22 cellular contexts compared by ENCODE assay signal in genomic region chr16:70467113-70467512, GRCh38. TPM values are rescaled to one million over a fixed set of nuclear protein-coding genes. Genes with fewer than 3 reads are reported as not detected.
A peak's percentile ranks its signal among the peaks of the same experiment; 100 is the strongest.
DNase-seq lines count a peak whose midpoint lies in the region; ATAC-seq and TF ChIP-seq lines count a peak whose summit lies in the region.
"Had no signal": no experiment of that assay in that cellular context is flagged by ENCODE, and none has a peak within 500 bp of the region (broad histone marks: within the 10 kb centered on the region; RNA-seq: fewer than 3 reads in every experiment).

No MANE protein-coding gene starts in this region.

- no peak for ATAC-seq in GM19328 (IDR thresholded peaks at IDR 0.05; ENCODE audit: unreplicated experiment)
- ATAC-seq: T-helper 17 cell had no signal

- H2AFZ ChIP-seq in neuronal stem cell (ENCODE audit: low read length), result no peak overlapping the region

- H3K4me3 ChIP-seq in WERI-Rb-1 (ENCODE audit: low read depth, low read length) (no peak overlapping the region), neuronal stem cell (ENCODE audit: low read length in 2 of 2) (no peak overlapping the region), uterus (no peak overlapping the region)
- H3K4me3 ChIP-seq: breast epithelium, HAP-1, Peyer's patch, spleen, stomach had no signal

- no peak overlapping the region for H2BK5ac ChIP-seq in neuronal stem cell (ENCODE audit: low read length)

- no peak overlapping the region for H2AK5ac ChIP-seq in neuronal stem cell (ENCODE audit: low read depth, low read length)

- TF ChIP-seq CTCF in GM13976 (IDR thresholded peaks at IDR 0.05; ENCODE audit: borderline replicate concordance, control extremely low read depth, extremely low read depth, insufficient read depth, missing control alignments), result peak; percentile 9
- TF ChIP-seq CTCF in WERI-Rb-1 (IDR thresholded peaks at IDR 0.05; ENCODE audit: low read depth, low read length), result peak; percentile 20; the same call in 1 of the 2 replicates
- TF ChIP-seq CTCF in uterus (IDR thresholded peaks at IDR 0.05), result no peak

- no peak overlapping the region for H4K91ac ChIP-seq in neuronal stem cell (ENCODE audit: low read depth, low read length, poor library complexity)

- H3K4ac ChIP-seq in neuronal stem cell (ENCODE audit: low read length), result no peak overlapping the region

- no CpG with 5 or more reads among the region's 11 CpGs for WGBS in neuronal stem cell (ENCODE audit: extremely low coverage in 2 of 2, insufficient read length in 2 of 2, insufficient replicate concordance in 1 of 2), 2 donors

- no peak for TF ChIP-seq POLR2A in uterus (IDR thresholded peaks at IDR 0.05)

- H4K8ac ChIP-seq in neuronal stem cell (ENCODE audit: low read depth, low read length), result no peak overlapping the region

- no peak overlapping the region for H3K9ac ChIP-seq in neuronal stem cell (ENCODE audit: low read depth, low read length, poor library complexity)

- no peak overlapping the region for H3K4me2 ChIP-seq in neuronal stem cell (ENCODE audit: insufficient read depth, low read length, poor library complexity, severe bottlenecking)

- H3K27me3 ChIP-seq in WERI-Rb-1 (ENCODE audit: insufficient read depth, low read depth, severe bottlenecking) (no peaks in the 10 kb centered on the region), neuronal stem cell (ENCODE audit: control insufficient read depth in 3 of 3, insufficient read depth in 3 of 3, low read depth in 1 of 3, low read length in 3 of 3) (no peaks in the 10 kb centered on the region), uterus (no peaks in the 10 kb centered on the region)
- H3K27me3 ChIP-seq: breast epithelium, Peyer's patch, spleen, stomach had no signal

- H3K79me1 ChIP-seq in neuronal stem cell (ENCODE audit: low read depth, low read length), result no peaks in the 10 kb centered on the region

- H2BK12ac ChIP-seq in neuronal stem cell (ENCODE audit: low read length), result no peak overlapping the region

- DNase-seq in GM13976 (ENCODE audit: low spot score) (no peak), WERI-Rb-1 (no peak), neuronal stem cell (ENCODE audit: low spot score) (no peak), DMS 273 (lab: John Stamatoyannopoulos, UW; ENCODE audit: unreplicated experiment) (no peak), uterus (no peak)
- DNase-seq: activated CD4-positive, alpha-beta T cell treated with anti-CD3 and anti-CD28 coated beads, Interleukin-2, amount 50 U/mL, for 48 hours; activated gamma-delta T cell; CD4-positive, alpha-beta T cell; cortex of kidney; DMS79; NCI-H1105 treated with DMSO at 0.1 percent for 48 hours; NCI-H2107; NCI-H510A; Peyer's patch; spleen; stimulated activated CD4-positive, alpha-beta T cell treated with anti-CD3 and anti-CD28 coated beads, Interleukin-4, amount 100 ng/mL, for 24 hours; stomach; T-helper 17 cell; trophoblast cell had no signal

- intact Hi-C loops in uterus (cut with DNase I; ENCODE audit: low total_unique reads), result no loop called here

- in situ Hi-C loops in GM13976 (cut with MboI; ENCODE audit: low sequenced_read_pairs, unreplicated experiment), result no loop called here

- H3K23ac ChIP-seq in neuronal stem cell (ENCODE audit: low read depth, low read length, poor library complexity), result peak overlapping the region; percentile 20

- no peak overlapping the region for H3K27ac ChIP-seq in WERI-Rb-1
- no peak overlapping the region for H3K27ac ChIP-seq in neuronal stem cell (replicated peaks; ENCODE audit: low read length)
- H3K27ac ChIP-seq in uterus, result no peak overlapping the region
- H3K27ac ChIP-seq: breast epithelium, Peyer's patch, spleen, stomach had no signal

- H3K18ac ChIP-seq in neuronal stem cell (ENCODE audit: low read length), result no peak overlapping the region

- no peak overlapping the region for H3K14ac ChIP-seq in neuronal stem cell (ENCODE audit: low read length)

- H3K9me3 ChIP-seq in WERI-Rb-1 (ENCODE audit: severe bottlenecking), result no peaks in the 10 kb centered on the region
- no peaks in the 10 kb centered on the region for H3K9me3 ChIP-seq in neuronal stem cell (replicated peaks in 1 of 2; ENCODE audit: control insufficient read depth in 2 of 2, insufficient read depth in 1 of 2, low read depth in 1 of 2, low read length in 2 of 2)
- H3K9me3 ChIP-seq in uterus, result no peaks in the 10 kb centered on the region
- H3K9me3 ChIP-seq: breast epithelium, HAP-1, Peyer's patch, spleen, stomach had no signal

- no peak overlapping the region for H2BK15ac ChIP-seq in neuronal stem cell (ENCODE audit: low read length)

- H3K4me1 ChIP-seq in neuronal stem cell (ENCODE audit: control insufficient read depth in 2 of 2, insufficient read depth in 1 of 2, low read depth in 1 of 2, low read length in 2 of 2) (peaks cover 0 to 7% of the 10 kb centered on the region in 2 donors), uterus (no peaks in the 10 kb centered on the region)
- H3K4me1 ChIP-seq: breast epithelium, HAP-1, Peyer's patch, stomach had no signal

- H2BK120ac ChIP-seq in neuronal stem cell (ENCODE audit: low read depth, low read length), result no peak overlapping the region

- H3K36me3 ChIP-seq in WERI-Rb-1, result peaks cover 5% of the 10 kb centered on the region
- no peaks in the 10 kb centered on the region for H3K36me3 ChIP-seq in neuronal stem cell (replicated peaks in 1 of 2; ENCODE audit: control insufficient read depth in 2 of 2, insufficient read depth in 2 of 2, low read length in 2 of 2)
- no peaks in the 10 kb centered on the region for H3K36me3 ChIP-seq in uterus
- H3K36me3 ChIP-seq: breast epithelium had no signal

RNA-seq across cellular contexts. Expression of gene FCSK, which starts 12.7 kb away (rescaled TPM):
- polyA plus RNA-seq in neuronal stem cell (2013, experiment 1 of 2), result 2.1 TPM
- 2.4 TPM for polyA plus RNA-seq in neuronal stem cell (2013, experiment 2 of 2)
- 10 to 100 TPM; 12.1 to 65.3 (median 22.9) TPM for total RNA-seq in uterus

RNA-seq across cellular contexts. Expression of gene ST3GAL2, which starts 28.2 kb away (rescaled TPM):
- polyA plus RNA-seq in neuronal stem cell (2013, experiment 1 of 2), result 21.9 TPM
- polyA plus RNA-seq in neuronal stem cell (2013, experiment 2 of 2), result 23.3 TPM
- total RNA-seq in uterus, result 10 to 100 TPM in 2 of 4 donors, 1 to 10 TPM in 2; 6.2 to 57.9 (median 27.5) TPM

RNA-seq across cellular contexts. Expression of gene COG4, which starts 56.2 kb away (rescaled TPM):
- 30.7 TPM for polyA plus RNA-seq in neuronal stem cell (2013, experiment 1 of 2)
- 29.9 TPM for polyA plus RNA-seq in neuronal stem cell (2013, experiment 2 of 2)
- total RNA-seq in uterus, result 100 to 1,000 TPM in 1 of 4 donors, 10 to 100 TPM in 3; 33.3 to 137 (median 67.1) TPM

RNA-seq across cellular contexts. Expression of gene SF3B3, which starts 56.5 kb away (rescaled TPM):
- polyA plus RNA-seq in neuronal stem cell (2013, experiment 1 of 2), result 133 TPM
- 130 TPM for polyA plus RNA-seq in neuronal stem cell (2013, experiment 2 of 2)
- 100 to 1,000 TPM in 2 of 4 donors, 10 to 100 TPM in 2; 24.3 to 244 (median 145) TPM for total RNA-seq in uterus

Comparison
In these comparisons a context has a peak if more than half of its experiments do, and no peak if none do; other contexts are left out.
1. CTCF ChIP-seq: peak in GM13976 (single experiment) and WERI-Rb-1 (single experiment); none in uterus (0 of 4).